10 cellular contexts compared by ENCODE assay signal in the genomic region with DNA sequence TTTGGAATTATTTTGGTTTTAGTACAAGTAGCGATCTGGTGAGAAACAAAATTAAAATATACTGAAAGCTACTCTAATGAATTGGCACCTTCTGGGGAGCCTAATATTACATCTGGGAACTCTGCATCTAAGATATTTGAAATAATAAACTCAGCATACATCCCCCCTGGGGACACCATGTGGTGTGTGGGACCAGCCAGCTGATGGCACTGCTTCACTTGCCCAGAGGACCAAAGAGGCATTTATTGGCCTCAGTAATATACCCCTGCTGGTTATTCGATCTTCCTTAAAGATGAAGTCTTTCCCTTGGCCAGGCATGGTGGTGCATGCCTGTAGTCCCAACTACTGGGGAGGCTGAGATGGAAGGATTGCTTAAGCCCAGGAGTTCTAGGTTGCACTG.
DNase-seq lines count a peak whose midpoint lies in the region; ATAC-seq and TF ChIP-seq lines count a peak whose summit lies in the region.
"Had no signal": no experiment of that assay in that cellular context is flagged by ENCODE, and none has a peak within 500 bp of the region (broad histone marks: within the 10 kb centered on the region; RNA-seq: fewer than 3 reads in every experiment).

No MANE protein-coding gene starts in this region.

- no peaks in the 10 kb centered on the region for H3K9me2 ChIP-seq in SU-DHL-6 (replicated peaks; ENCODE audit: insufficient read depth, low read length)

- 62 to 73% (median 69%) methylated on average over 2 of the region's 2 CpGs for WGBS in ovary, 3 donors

- H3K27me3 Mint-ChIP-seq in activated CD4-positive, alpha-beta T cell treated with anti-CD3 and anti-CD28 coated beads, Interleukin-2, amount 10 ng/mL, durations not matched to agents 24 days and 14 days, result no peaks in the 10 kb centered on the region

- H3K27ac ChIP-seq in SU-DHL-6 (ENCODE audit: low read depth, low read length) (no peak overlapping the region), ovary (no peak overlapping the region)
- H3K27ac ChIP-seq: coronary artery had no signal

- H3K4me2 ChIP-seq in SU-DHL-6 (ENCODE audit: low read depth, low read length, poor library complexity, severe bottlenecking), result no peak overlapping the region

- TF ChIP-seq POLR2A in ovary (IDR thresholded peaks at IDR 0.05), result no peak

- H3K9me3 Mint-ChIP-seq in activated CD4-positive, alpha-beta T cell treated with anti-CD3 and anti-CD28 coated beads, Interleukin-2, amount 10 ng/mL, durations not matched to agents 24 days and 14 days, result no peaks in the 10 kb centered on the region

- H3K36me3 ChIP-seq in SU-DHL-6 (ENCODE audit: low read length) (no peaks in the 10 kb centered on the region), ovary (no peaks in the 10 kb centered on the region)

- no peak for DNase-seq in GM10266 (ENCODE audit: extremely low spot score)
- peak; percentile 4 for DNase-seq in HT-29 (ENCODE audit: low spot score)
- peak; percentile 18 for DNase-seq in mesenteric fat pad (ENCODE audit: low spot score)
- no peak for DNase-seq in activated CD4-positive, alpha-beta T cell treated with anti-CD3 and anti-CD28 coated beads, Interleukin-2, amount 10 ng/mL, durations not matched to agents 24 days and 14 days
- DNase-seq in ovary, result no peak
- DNase-seq: NCI-H1105 treated with DMSO at 0.1 percent for 48 hours had no signal

- H2AFZ ChIP-seq in SU-DHL-6 (ENCODE audit: low read depth, low read length, severe bottlenecking), result no peak overlapping the region

- no peak overlapping the region for H3K4me3 ChIP-seq in SU-DHL-6 (ENCODE audit: insufficient read depth, low read length, poor library complexity, severe bottlenecking)
- no peak overlapping the region for H3K4me3 ChIP-seq in ovary
- H3K4me3 ChIP-seq: coronary artery had no signal

- intact Hi-C loops in activated CD4-positive, alpha-beta T cell treated with anti-CD3 and anti-CD28 coated beads, Interleukin-2, amount 10 ng/mL, durations not matched to agents 24 days and 14 days (cut with micrococcal nuclease), result no loop called here
- intact Hi-C loops in ovary (cut with DNase I), result no loop called here

- TF ChIP-seq EP300 in ovary (IDR thresholded peaks at IDR 0.05), result no peak

- H3K9me3 ChIP-seq in SU-DHL-6 (ENCODE audit: insufficient read depth, low read length) (no peaks in the 10 kb centered on the region), ovary (no peaks in the 10 kb centered on the region)

- ATAC-seq in GM21786 (IDR thresholded peaks at IDR 0.05; ENCODE audit: unreplicated experiment) (no peak), GM19397 (IDR thresholded peaks at IDR 0.05; ENCODE audit: unreplicated experiment) (no peak)

- no peaks in the 10 kb centered on the region for H3K4me1 ChIP-seq in ovary (ENCODE audit: insufficient read depth)

- TF ChIP-seq CTCF in GM10266 (IDR thresholded peaks at IDR 0.05; ENCODE audit: control insufficient read depth, insufficient read depth, low read depth, missing control alignments) (peak; percentile 20), SU-DHL-6 (IDR thresholded peaks at IDR 0.05; ENCODE audit: insufficient read depth, low read length, poor library complexity, severe bottlenecking) (peak; percentile 51), ovary (IDR thresholded peaks at IDR 0.05) (no peak)

- H3F3A ChIP-seq in SU-DHL-6 (ENCODE audit: insufficient read depth), result no peaks in the 10 kb centered on the region

- no peaks in the 10 kb centered on the region for H3K36me3 Mint-ChIP-seq in activated CD4-positive, alpha-beta T cell treated with anti-CD3 and anti-CD28 coated beads, Interleukin-2, amount 10 ng/mL, durations not matched to agents 24 days and 14 days (ENCODE audit: low read depth)

- no peaks in the 10 kb centered on the region for H3K4me1 Mint-ChIP-seq in activated CD4-positive, alpha-beta T cell treated with anti-CD3 and anti-CD28 coated beads, Interleukin-2, amount 10 ng/mL, durations not matched to agents 24 days and 14 days

- H4K20me1 ChIP-seq in SU-DHL-6 (ENCODE audit: low read depth, low read length), result no peaks in the 10 kb centered on the region

- no peak overlapping the region for H3K9ac ChIP-seq in SU-DHL-6 (ENCODE audit: low read length)

- H3K27me3 ChIP-seq in SU-DHL-6 (ENCODE audit: low read length), result no peaks in the 10 kb centered on the region
- H3K27me3 ChIP-seq in ovary, result no peaks in the 10 kb centered on the region

- H3K79me2 ChIP-seq in SU-DHL-6 (ENCODE audit: insufficient read depth, low read length), result no peaks in the 10 kb centered on the region

- no peak overlapping the region for H3K4me3 Mint-ChIP-seq in activated CD4-positive, alpha-beta T cell treated with anti-CD3 and anti-CD28 coated beads, Interleukin-2, amount 10 ng/mL, durations not matched to agents 24 days and 14 days

- H3K27ac Mint-ChIP-seq in activated CD4-positive, alpha-beta T cell treated with anti-CD3 and anti-CD28 coated beads, Interleukin-2, amount 10 ng/mL, durations not matched to agents 24 days and 14 days, result no peak overlapping the region

Comparison
In these comparisons a context has a peak if more than half of its experiments do, and no peak if none do; other contexts are left out.
1. DNase-seq: peak in HT-29 (single experiment) and mesenteric fat pad (single experiment); none in GM10266 (single experiment), activated CD4-positive, alpha-beta T cell treated with anti-CD3 and anti-CD28 coated beads, Interleukin-2, amount 10 ng/mL, durations not matched to agents 24 days and 14 days (single experiment) and ovary (0 of 5).
2. CTCF ChIP-seq: peak in GM10266 (single experiment) and SU-DHL-6 (single experiment); none in ovary (0 of 3).